In the genomic region with DNA sequence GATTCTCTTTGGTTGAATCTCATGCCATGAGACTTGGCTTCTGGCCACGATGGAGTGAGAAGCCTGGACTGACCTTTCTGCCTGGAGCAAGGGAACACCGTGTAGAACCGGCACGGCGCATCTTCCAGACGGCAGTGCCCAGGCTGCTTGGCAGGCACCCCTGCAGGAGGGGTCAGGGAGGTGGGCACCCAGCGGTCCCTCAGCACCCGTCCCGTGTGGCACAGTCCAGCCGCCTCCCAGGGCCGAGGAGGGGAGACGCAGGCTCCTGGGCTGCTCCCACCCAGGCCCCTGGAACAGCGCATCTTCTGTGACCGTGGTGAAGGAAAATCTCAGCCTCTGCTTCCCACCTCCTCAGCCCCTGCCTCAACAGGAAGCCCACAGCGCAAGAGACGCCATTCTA, we compare ENCODE assay signal across 26 cellular contexts.
"Had no signal": no experiment of that assay in that cellular context is flagged by ENCODE, and none has a peak within 500 bp of the region (broad histone marks: within the 10 kb centered on the region; RNA-seq: fewer than 3 reads in every experiment).

No MANE protein-coding gene starts in this region.

- H3K9me3 ChIP-seq: left ventricle myocardium inferior, pancreas, prostate gland, tibial nerve, uterus had no signal

- H3K36me3 ChIP-seq: left ventricle myocardium inferior, pancreas, prostate gland, tibial nerve, uterus had no signal

- DNase-seq: islet precursor cell; left ventricle myocardium inferior; mesendoderm; naive B cell; natural killer cell; nephron progenitor cell; nucleus accumbens; posterior cingulate gyrus; retina; right cardiac atrium; stimulated activated CD4-positive, alpha-beta T cell treated with anti-CD3 and anti-CD28 coated beads, Interleukin-12 subunit alpha, Interleukin-12 subunit beta, amount 100 ng/mL, for 4 hours; stimulated activated CD4-positive, alpha-beta T cell treated with anti-CD3 and anti-CD28 coated beads, Interleukin-15, amount 100 ng/mL, for 24 hours; stimulated activated CD4-positive, alpha-beta T cell treated with anti-CD3 and anti-CD28 coated beads, Interleukin-2, amount 100 ng/mL, for 24 hours; stimulated activated CD4-positive, alpha-beta T cell treated with anti-CD3 and anti-CD28 coated beads, Interleukin-4, amount 100 ng/mL, for 1 hour; stimulated activated naive B cell treated with anti-CD40 and anti-IgM and Interleukin-4, amounts not matched to agents 10 μg/mL and 1 μg/mL and 100 μg/mL, for 72 hours; substantia nigra; uterus had no signal

- H3K4me1 ChIP-seq: pancreas, prostate gland, uterus had no signal

- ATAC-seq: pancreas; right cardiac atrium; sciatic nerve; stimulated activated naive B cell treated with anti-CD40 and anti-IgM and Interleukin-4, amounts not matched to agents 10 μg/mL and 1 μg/mL and 100 μg/mL, for 72 hours had no signal

- H3K4me3 Mint-ChIP-seq: mesothelial cell of epicardium; naive B cell; natural killer cell; nephron progenitor cell; stimulated activated naive B cell treated with anti-CD40 and anti-IgM and Interleukin-4, amounts not matched to agents 10 μg/mL and 1 μg/mL and 100 μg/mL, for 72 hours; stimulated activated naive CD8-positive, alpha-beta T cell treated with anti-CD3 and anti-CD28 coated beads, Interleukin-15, Interleukin-2, amounts not matched to agents 100 ng/mL and 50 ng/mL, for 24 hours; type B pancreatic cell had no signal

- H3K27me3 ChIP-seq: uterus had no signal

- H3K9me3 Mint-ChIP-seq: mesothelial cell of epicardium; naive B cell; natural killer cell; nephron progenitor cell; stimulated activated naive B cell treated with anti-CD40 and anti-IgM and Interleukin-4, amounts not matched to agents 10 μg/mL and 1 μg/mL and 100 μg/mL, for 72 hours; stimulated activated naive CD8-positive, alpha-beta T cell treated with anti-CD3 and anti-CD28 coated beads, Interleukin-15, Interleukin-2, amounts not matched to agents 100 ng/mL and 50 ng/mL, for 24 hours; type B pancreatic cell had no signal

- H3K27ac Mint-ChIP-seq: mesothelial cell of epicardium; naive B cell; natural killer cell; nephron progenitor cell; stimulated activated naive B cell treated with anti-CD40 and anti-IgM and Interleukin-4, amounts not matched to agents 10 μg/mL and 1 μg/mL and 100 μg/mL, for 72 hours; stimulated activated naive CD8-positive, alpha-beta T cell treated with anti-CD3 and anti-CD28 coated beads, Interleukin-15, Interleukin-2, amounts not matched to agents 100 ng/mL and 50 ng/mL, for 24 hours; type B pancreatic cell had no signal

- H3K27ac ChIP-seq: left ventricle myocardium inferior, pancreas, prostate gland, skin epidermis, tibial nerve, uterus had no signal

- H3K4me3 ChIP-seq: left ventricle myocardium inferior, lung, pancreas, prostate gland, skin epidermis, tibial nerve, uterus had no signal
